Comparison of ENCODE assay signal across 8 cellular contexts in the genomic region with DNA sequence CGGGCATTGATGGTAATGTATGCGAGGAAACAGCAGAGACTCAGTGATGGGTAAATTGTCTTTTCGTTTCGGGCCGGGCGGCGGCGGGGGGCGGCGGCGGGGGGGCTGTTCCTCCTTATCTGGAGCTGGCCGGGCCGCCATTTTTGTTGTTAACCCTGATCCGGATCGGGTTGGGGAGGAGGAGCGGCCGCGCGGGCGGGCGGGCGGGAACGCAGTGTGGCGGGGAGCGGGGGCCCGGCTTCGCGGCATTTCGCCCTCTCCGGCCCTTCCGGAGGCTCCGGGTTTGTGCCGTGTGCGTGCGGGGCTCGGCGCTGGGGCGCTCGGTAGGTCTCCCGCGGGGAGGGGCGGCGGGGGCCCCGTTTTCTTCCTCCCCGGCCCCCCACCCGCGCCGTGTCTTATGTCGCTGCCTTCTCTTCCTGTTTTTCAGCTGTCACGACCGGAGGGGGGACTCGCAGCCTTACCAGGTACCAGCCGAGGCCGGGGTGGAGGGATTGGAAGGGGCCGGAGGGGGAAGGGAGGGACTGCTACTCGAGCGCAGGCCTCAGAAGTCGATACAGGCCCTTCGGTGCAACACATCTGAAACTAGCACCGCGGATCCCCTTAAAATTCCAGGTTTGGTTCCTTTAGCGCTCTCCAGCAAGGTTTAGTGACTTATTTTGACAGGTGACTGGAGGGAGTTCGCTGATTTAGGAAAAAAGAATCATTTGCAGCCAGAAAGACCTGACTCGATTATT. TPM values are rescaled to one million over a fixed set of nuclear protein-coding genes. Genes with fewer than 3 reads are reported as not detected.
DNase-seq lines count a peak whose midpoint lies in the region; ATAC-seq and TF ChIP-seq lines count a peak whose summit lies in the region.

No MANE protein-coding gene starts in this region.

- no peaks in the 10 kb centered on the region for H3K9me3 ChIP-seq in right atrium auricular region

- H3K4me3 ChIP-seq in right atrium auricular region = peak overlapping the region; percentile 94 to 97

- peaks cover 39% of the 10 kb centered on the region for H3K36me3 ChIP-seq in right atrium auricular region

- no peaks in the 10 kb centered on the region for H3K27me3 ChIP-seq in right atrium auricular region

- peak overlapping the region; percentile 99 for H3K27ac ChIP-seq in right atrium auricular region

- ATAC-seq in HG03439 (IDR thresholded peaks at IDR 0.05; ENCODE audit: unreplicated experiment) = peak; percentile 18

- H3K4me1 ChIP-seq in right atrium auricular region = peaks cover 0 to 51% of the 10 kb centered on the region in 2 donors

- DNase-seq in NK-92 treated with Interleukin-12 subunit alpha and Interleukin-12 subunit beta, amount 100 ng/mL, for 24 hours (lab: John Stamatoyannopoulos, UW) = peak; percentile 12
- no peak for DNase-seq in NK-92 (lab: John Stamatoyannopoulos, UW; ENCODE audit: unreplicated experiment)
- peak; percentile 59 for DNase-seq in T follicular helper cell (ENCODE audit: low read depth)
- DNase-seq in amygdala (lab: John Stamatoyannopoulos, UW) = peak in 52 of 56 donors; percentile 10 to 78 (median 50)
- peak; percentile 70 for DNase-seq in right atrium auricular region (ENCODE audit: low spot score)
- peak; percentile 60 for DNase-seq in putamen (ENCODE audit: low spot score)
- DNase-seq in ureter (ENCODE audit: low spot score) = peak; percentile 77

- TF ChIP-seq CTCF in right atrium auricular region (IDR thresholded peaks at IDR 0.05) = peak in 1 of 2 donors; percentile 11

RNA-seq across cellular contexts. Expression of gene WAC, which starts 0.8 kb away (rescaled TPM):
- total RNA-seq in right atrium auricular region (10 to 100 TPM; 75.4 to 94.1 TPM), ureter (126 TPM)
